In genomic region chr19:49488046-49488862, GRCh38 we compare ENCODE assay signal across 8 cellular contexts. TPM values are rescaled to one million over a fixed set of nuclear protein-coding genes. Genes with fewer than 3 reads are reported as not detected.
DNase-seq lines count a peak whose midpoint lies in the region; ATAC-seq and TF ChIP-seq lines count a peak whose summit lies in the region.

No MANE protein-coding gene starts in this region.

- peaks cover 56% of the 10 kb centered on the region for H3K4me1 Mint-ChIP-seq in CD8-positive, alpha-beta T cell (ENCODE audit: low read depth)
- H3K4me1 Mint-ChIP-seq in neural crest cell: peaks cover 40% of the 10 kb centered on the region

- CTCF ChIA-PET in CD8-positive, alpha-beta T cell (lab: Charles Lee): interaction anchor here (1.1 to 2.7 kb wide), 6 partner anchors 8 to 18 kb away, joined by 3 to 8 read pairs (median 5); partner anchors contain the start of genes FLT3LG and RPS11

- POLR2A ChIA-PET in CD8-positive, alpha-beta T cell (lab: Charles Lee): interaction anchor here (0.6 to 2.6 kb wide), 15 partner anchors 10 to 1273 kb away, joined by 3 to 14 read pairs (median 4); partner anchors contain the start of genes FLT3LG, NOSIP, PIH1D1 and PRRG2

- H3K4me3 ChIP-seq in CD8-positive, alpha-beta T cell (ENCODE audit: low read depth, low read length): peak overlapping the region; percentile 93
- H3K4me3 ChIP-seq in NB4 (ENCODE audit: low read depth, low read length): peak overlapping the region; percentile 99

- no peak for DNase-seq in CD8-positive, alpha-beta T cell
- DNase-seq in NB4 (ENCODE audit: low read depth): no peak
- peak; percentile 67 for DNase-seq in dermis blood vessel endothelial cell
- no peak for DNase-seq in neural crest cell (ENCODE audit: low read depth, low spot score)
- no peak for DNase-seq in NCI-H1694 (lab: John Stamatoyannopoulos, UW)
- DNase-seq in dedifferentiated amniotic fluid mesenchymal stem cell (ENCODE audit: extremely low spot score): no peak
- no peak for DNase-seq in posterior cingulate gyrus
- DNase-seq in mesenteric fat pad (ENCODE audit: low spot score): no peak

- peak overlapping the region; percentile 97 for H3K4me3 Mint-ChIP-seq in CD8-positive, alpha-beta T cell
- H3K4me3 Mint-ChIP-seq in neural crest cell: peak overlapping the region; percentile 98

- peak overlapping the region; percentile 92 for H3K27ac Mint-ChIP-seq in CD8-positive, alpha-beta T cell
- peak overlapping the region; percentile 98 for H3K27ac Mint-ChIP-seq in neural crest cell (ENCODE audit: unreplicated experiment)

- H3K36me3 ChIP-seq in CD8-positive, alpha-beta T cell (ENCODE audit: insufficient read depth, low read length): peaks cover 52% of the 10 kb centered on the region

- TF ChIP-seq CTCF in CD8-positive, alpha-beta T cell (IDR thresholded peaks at IDR 0.05): no peak
- TF ChIP-seq CTCF in NB4 (IDR thresholded peaks at IDR 0.05; ENCODE audit: low read depth, low read length) (no peak), neural crest cell (conservative IDR thresholded peaks at IDR 0.05) (no peak)

- H3K36me3 Mint-ChIP-seq in CD8-positive, alpha-beta T cell: peaks cover 86% of the 10 kb centered on the region
- H3K36me3 Mint-ChIP-seq in neural crest cell (ENCODE audit: low read depth): peaks cover 48% of the 10 kb centered on the region

- no peaks in the 10 kb centered on the region for H3K9me3 Mint-ChIP-seq in CD8-positive, alpha-beta T cell
- no peaks in the 10 kb centered on the region for H3K9me3 Mint-ChIP-seq in neural crest cell

- no peak for TF ChIP-seq POLR2A in NB4 (IDR thresholded peaks at IDR 0.05; ENCODE audit: extremely low read depth, insufficient read length)

- intact Hi-C loops in CD8-positive, alpha-beta T cell (cut with DNase I, micrococcal nuclease): no loop called here
- intact Hi-C loops in posterior cingulate gyrus (cut with DNase I): no loop called here

- peak overlapping the region; percentile 91 for H3K27ac ChIP-seq in CD8-positive, alpha-beta T cell (ENCODE audit: low read depth, low read length)

- H3K9me3 ChIP-seq in CD8-positive, alpha-beta T cell (ENCODE audit: low read length): no peaks in the 10 kb centered on the region

- H3K4me1 ChIP-seq in CD8-positive, alpha-beta T cell (ENCODE audit: insufficient read depth, low read length): peaks cover 39% of the 10 kb centered on the region

- H3K27me3 ChIP-seq in CD8-positive, alpha-beta T cell (ENCODE audit: insufficient read depth, low read length): no peaks in the 10 kb centered on the region

- ATAC-seq in CD8-positive, alpha-beta T cell: no peak

- no peaks in the 10 kb centered on the region for H3K27me3 Mint-ChIP-seq in CD8-positive, alpha-beta T cell (ENCODE audit: low read depth)
- H3K27me3 Mint-ChIP-seq in neural crest cell (ENCODE audit: low read depth): peaks cover 18% of the 10 kb centered on the region

RNA-seq across cellular contexts. Expression of gene RPL13A, which starts 0.8 kb away (rescaled TPM):
- total RNA-seq in CD8-positive, alpha-beta T cell: 1,000 to 10,000 TPM; 5,165 to 5,323 TPM
- total RNA-seq in dermis blood vessel endothelial cell: 2,583 and 3,504 TPM in 2 replicates
- total RNA-seq in neural crest cell: 2,983 and 3,026 TPM in 2 replicates
- 2,027 TPM for total RNA-seq in mesenteric fat pad

RNA-seq across cellular contexts. Expression of gene RPS11, which starts 8.0 kb away (rescaled TPM):
- 1,000 to 10,000 TPM; 3,746 to 3,873 TPM for total RNA-seq in CD8-positive, alpha-beta T cell
- total RNA-seq in dermis blood vessel endothelial cell (2,205 and 5,498 TPM in 2 replicates), neural crest cell (2,365 and 2,591 TPM in 2 replicates), mesenteric fat pad (1,458 TPM)

RNA-seq across cellular contexts. Expression of gene FLT3LG, which starts 14.2 kb away (rescaled TPM):
- total RNA-seq in CD8-positive, alpha-beta T cell: 100 to 1,000 TPM; 246 to 259 TPM
- total RNA-seq in dermis blood vessel endothelial cell: 1.2 and 1.6 TPM in 2 replicates
- total RNA-seq in neural crest cell: 0.89 and 1.0 TPM in 2 replicates
- 6.2 TPM for total RNA-seq in mesenteric fat pad

RNA-seq across cellular contexts. Expression of gene FCGRT, which starts 24.2 kb away (rescaled TPM):
- total RNA-seq in CD8-positive, alpha-beta T cell: 10 to 100 TPM; 20.1 to 25.5 TPM
- total RNA-seq in dermis blood vessel endothelial cell (77.9 and 241 TPM in 2 replicates), neural crest cell (24.9 and 27.5 TPM in 2 replicates), mesenteric fat pad (476 TPM)

RNA-seq across cellular contexts. Expression of gene ALDH16A1, which starts 35.2 kb away (rescaled TPM):
- 10 to 100 TPM; 26.1 to 30.7 TPM for total RNA-seq in CD8-positive, alpha-beta T cell
- total RNA-seq in dermis blood vessel endothelial cell (55.3 and 82.5 TPM in 2 replicates), neural crest cell (51.9 and 52.7 TPM in 2 replicates), mesenteric fat pad (32.1 TPM)

Comparison
In these comparisons a context has a peak if more than half of its experiments do, and no peak if none do; other contexts are left out.
1. RNA of gene FLT3LG, which starts 14.2 kb away (total RNA-seq): 246 to 259 TPM in CD8-positive, alpha-beta T cell; 6.2 TPM in mesenteric fat pad (single experiment), 1.2 to 1.6 TPM in dermis blood vessel endothelial cell and 0.89 to 1.0 TPM in neural crest cell; every median in the first group is over 10 times any median in the second.